14 cellular contexts compared by ENCODE assay signal in the genomic region with DNA sequence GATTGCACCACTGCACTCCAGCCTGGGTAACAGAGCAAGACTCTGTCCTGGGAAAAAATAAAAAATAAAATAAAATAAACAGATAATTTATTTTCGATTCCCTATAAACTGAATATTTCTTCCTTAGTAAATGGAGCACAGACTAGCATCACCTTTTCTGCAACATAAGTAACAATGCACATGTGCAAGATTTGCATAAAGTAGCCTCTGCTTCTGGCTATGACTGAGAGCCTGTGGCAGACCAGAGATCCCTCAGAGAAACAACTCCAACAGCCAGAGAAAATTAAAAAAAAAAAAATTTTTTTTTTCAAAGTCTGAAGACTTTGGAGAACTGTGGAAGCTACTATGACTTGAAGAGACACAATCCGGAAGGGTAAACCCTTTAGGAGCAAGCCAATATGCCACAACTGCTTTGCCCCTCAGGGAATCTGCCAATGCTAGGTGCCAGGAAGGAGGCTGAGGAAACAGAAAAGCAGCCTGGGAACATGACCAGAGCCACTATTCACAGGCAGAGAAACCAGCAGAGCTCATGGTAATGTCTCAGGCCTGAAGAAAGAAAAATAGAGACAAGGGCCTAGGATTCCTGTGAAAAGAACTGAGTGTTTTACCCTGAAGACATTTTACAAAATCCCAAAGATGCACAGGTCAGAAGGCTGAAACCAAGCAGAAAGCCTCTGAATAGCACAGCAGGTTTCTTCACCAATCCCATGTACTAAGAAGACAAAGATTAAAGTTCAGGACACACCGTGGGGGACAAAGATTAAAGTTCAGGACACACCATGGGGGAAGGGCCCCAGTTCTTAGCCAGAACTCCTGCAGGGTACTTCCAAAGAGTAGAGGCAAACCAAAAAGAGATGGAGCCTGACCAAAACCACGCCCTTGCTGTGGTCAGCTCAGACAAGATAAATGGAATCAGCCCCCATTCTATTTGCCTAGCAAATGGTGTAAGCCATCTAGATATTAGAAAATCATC. TPM values are rescaled to one million over a fixed set of nuclear protein-coding genes. Genes with fewer than 3 reads are reported as not detected.
A peak's percentile ranks its signal among the peaks of the same experiment; 100 is the strongest.
DNase-seq lines count a peak whose midpoint lies in the region; ATAC-seq, FAIRE-seq and TF ChIP-seq lines count a peak whose summit lies in the region.
"Had no signal": no experiment of that assay in that cellular context is flagged by ENCODE, and none has a peak within 500 bp of the region (broad histone marks: within the 10 kb centered on the region; RNA-seq: fewer than 3 reads in every experiment).

No MANE protein-coding gene starts in this region.

- H3K4me2 ChIP-seq in HepG2 (ENCODE audit: low read depth, low read length), result peak overlapping the region; percentile 35

- intact Hi-C loops in HepG2 (cut with micrococcal nuclease; ENCODE audit: unreplicated experiment), result no loop called here

- in situ Hi-C loops in HepG2 (cut with HindIII; ENCODE audit: extremely low pct_ligation_motif_present, low pct_unique_long_range_greater_than_20kb), result no loop called here

- no peaks in the 10 kb centered on the region for H3K9me3 Mint-ChIP-seq in T-helper 2 cell treated with Interferon-gamma antibody and Interleukin-4, amounts not matched to agents 5 μg/mL and 100 μg/mL, for 36 hours
- H3K9me3 Mint-ChIP-seq in WTC11, result no peaks in the 10 kb centered on the region
- H3K9me3 Mint-ChIP-seq: stimulated activated naive CD8-positive, alpha-beta T cell treated with anti-CD3 and anti-CD28 coated beads, Interleukin-15, Interleukin-2, amounts not matched to agents 100 ng/mL and 50 ng/mL, for 24 hours had no signal

- POLR2A ChIA-PET in WTC11 (lab: Charles Lee) (no interaction called here), HepG2 (lab: Yijun Ruan, JAX) (interaction anchor here (1.0 to 2.2 kb wide), 2 partner anchors 9 to 12 kb away, joined by 3 to 7 read pairs; no protein-coding TSS in a partner anchor)

- TF ChIP-seq EP300 in HepG2 (IDR thresholded peaks at IDR 0.05; ENCODE audit: low read depth in 2 of 2, low read length in 2 of 2) (peak in 1 of 2 experiments; percentile 74; a peak in 2 of 4 replicates), HepG2 (CRISPR knock-in tag; IDR thresholded peaks at IDR 0.05; ENCODE audit: borderline replicate concordance) (peak; percentile 35; the same call in 1 of the 2 replicates)

- peaks cover 5% of the 10 kb centered on the region; the same call in 1 of the 2 replicates for H4K20me1 ChIP-seq in HepG2 (ENCODE audit: insufficient read depth, low read length)

- peaks cover 27% of the 10 kb centered on the region for H3K4me1 Mint-ChIP-seq in T-helper 2 cell treated with Interferon-gamma antibody and Interleukin-4, amounts not matched to agents 5 μg/mL and 100 μg/mL, for 36 hours (ENCODE audit: low read depth)
- peaks cover 77% of the 10 kb centered on the region for H3K4me1 Mint-ChIP-seq in WTC11

- H3K4me1 ChIP-seq in HepG2 (ENCODE audit: insufficient read depth, low read length) (peaks cover 92% of the 10 kb centered on the region), thoracic aorta (ENCODE audit: control insufficient read depth in 1 of 2, low read depth in 2 of 2) (peaks cover 32 to 84% of the 10 kb centered on the region in 2 donors)

- no peak for TF ChIP-seq POLR2A in HepG2 (IDR thresholded peaks at IDR 0.05; ENCODE audit: insufficient read depth in 1 of 2, low read depth in 2 of 2, low read length in 2 of 2)

- FAIRE-seq in HepG2 (lab: Jason Lieb, UNC), result no peak

- H3K27me3 Mint-ChIP-seq in T-helper 2 cell treated with Interferon-gamma antibody and Interleukin-4, amounts not matched to agents 5 μg/mL and 100 μg/mL, for 36 hours (ENCODE audit: low read depth), result no peaks in the 10 kb centered on the region
- H3K27me3 Mint-ChIP-seq in WTC11 (ENCODE audit: low read depth), result no peaks in the 10 kb centered on the region
- H3K27me3 Mint-ChIP-seq: stimulated activated naive CD8-positive, alpha-beta T cell treated with anti-CD3 and anti-CD28 coated beads, Interleukin-15, Interleukin-2, amounts not matched to agents 100 ng/mL and 50 ng/mL, for 24 hours had no signal

- H3K27me3 ChIP-seq in HepG2 (ENCODE audit: control insufficient read depth in 1 of 2, insufficient read depth in 2 of 2, low read length in 2 of 2) (no peaks in the 10 kb centered on the region), thoracic aorta (replicated peaks; ENCODE audit: insufficient read depth) (no peaks in the 10 kb centered on the region)

- H3K27ac Mint-ChIP-seq in T-helper 2 cell treated with Interferon-gamma antibody and Interleukin-4, amounts not matched to agents 5 μg/mL and 100 μg/mL, for 36 hours, result peak overlapping the region; percentile 7
- H3K27ac Mint-ChIP-seq in WTC11, result peak overlapping the region; percentile 90
- H3K27ac Mint-ChIP-seq: stimulated activated naive CD8-positive, alpha-beta T cell treated with anti-CD3 and anti-CD28 coated beads, Interleukin-15, Interleukin-2, amounts not matched to agents 100 ng/mL and 50 ng/mL, for 24 hours had no signal

- peaks cover 2% of the 10 kb centered on the region for H3K36me3 Mint-ChIP-seq in T-helper 2 cell treated with Interferon-gamma antibody and Interleukin-4, amounts not matched to agents 5 μg/mL and 100 μg/mL, for 36 hours (ENCODE audit: low read depth)
- H3K36me3 Mint-ChIP-seq in WTC11, result no peaks in the 10 kb centered on the region

- no peak overlapping the region for H3K4me3 Mint-ChIP-seq in T-helper 2 cell treated with Interferon-gamma antibody and Interleukin-4, amounts not matched to agents 5 μg/mL and 100 μg/mL, for 36 hours
- H3K4me3 Mint-ChIP-seq in WTC11, result no peak overlapping the region
- H3K4me3 Mint-ChIP-seq: stimulated activated naive CD8-positive, alpha-beta T cell treated with anti-CD3 and anti-CD28 coated beads, Interleukin-15, Interleukin-2, amounts not matched to agents 100 ng/mL and 50 ng/mL, for 24 hours had no signal

- H3K9me3 ChIP-seq in HepG2 (ENCODE audit: low read length), result no peaks in the 10 kb centered on the region
- H3K9me3 ChIP-seq in thoracic aorta, result no peaks in the 10 kb centered on the region

- peaks cover 93% of the 10 kb centered on the region for H3K79me2 ChIP-seq in HepG2 (ENCODE audit: insufficient read depth, low read length)

- H3K4me3 ChIP-seq in HepG2 (replicated peaks in 1 of 3; ENCODE audit: insufficient read depth in 1 of 3, low read depth in 2 of 3, low read length in 3 of 3), result no peak overlapping the region
- no peak overlapping the region for H3K4me3 ChIP-seq in thoracic aorta

- H2AFZ ChIP-seq in HepG2 (ENCODE audit: low read length), result no peak overlapping the region

- H3K36me3 ChIP-seq in HepG2 (replicated peaks in 1 of 2; ENCODE audit: control insufficient read depth in 1 of 2, insufficient read depth in 2 of 2, low read length in 2 of 2) (peaks cover 0 to 8% of the 10 kb centered on the region in 2 experiments; a peak in 3 of 5 replicates), thoracic aorta (no peaks in the 10 kb centered on the region)

- ATAC-seq in WTC11, result peak; percentile 57
- ATAC-seq in HepG2, result no peak
- ATAC-seq in thoracic aorta (ENCODE audit: insufficient number of reproducible peaks, low FRiP score, low read depth), result no peak
- ATAC-seq in GM21737 (IDR thresholded peaks at IDR 0.05; ENCODE audit: unreplicated experiment), result no peak

- CTCF ChIA-PET in WTC11 (lab: Charles Lee) (interaction anchor here (0.5 to 1.5 kb wide), 2 partner anchors 57 to 125 kb away, joined by 3 read pairs; partner anchors contain the start of gene SLC9A8), HepG2 (lab: Yijun Ruan, JAX; ENCODE audit: low intra/inter-chr PET ratio, low total read pairs) (no interaction called here)

- TF ChIP-seq CTCF in WTC11 (IDR thresholded peaks at IDR 0.05) (no peak), HepG2 (CRISPR knock-in tag; IDR thresholded peaks at IDR 0.05) (no peak), thoracic aorta (IDR thresholded peaks at IDR 0.05) (no peak)

- no peak for TF ChIP-seq RAD21 in HepG2 (CRISPR knock-in tag; IDR thresholded peaks at IDR 0.05)

- H3K9ac ChIP-seq in HepG2 (ENCODE audit: insufficient read depth, low read depth, low read length), result peak overlapping the region; percentile 11; the same call in 1 of the 2 replicates

- DNase-seq in T-helper 2 cell treated with Interferon-gamma antibody and Interleukin-4, amounts not matched to agents 5 μg/mL and 100 μg/mL, for 36 hours (ENCODE audit: low spot score), result no peak
- DNase-seq in T-helper 2 cell, result no peak
- DNase-seq in WTC11 (ENCODE audit: low spot score), result no peak
- DNase-seq in HepG2 (ENCODE audit: low spot score), result no peak
- no peak for DNase-seq in thoracic aorta (ENCODE audit: low spot score)
- no peak for DNase-seq in D341Med (ENCODE audit: low spot score)
- no peak for DNase-seq in NCI-H1417 (lab: John Stamatoyannopoulos, UW)
- DNase-seq: activated CD4-positive, CD25-positive, alpha-beta regulatory T cell; activated naive CD4-positive, alpha-beta T cell; GDM1; NCI-H1930 had no signal

- WGBS in HepG2 (ENCODE audit: low lambda C conversion rate), result 66% methylated on average over 4 of the region's 4 CpGs

- H3K27ac ChIP-seq in HepG2 (ENCODE audit: extremely low read length, insufficient read depth, low read length) (peak overlapping the region; percentile 54), thoracic aorta (peak overlapping the region; percentile 46 to 64)
- H3K27ac ChIP-seq: 22Rv1 had no signal

- no TSS peak for BruUV-seq in HepG2 (replicated peaks; lab: Mats Ljungman, UMichigan)

RNA-seq across cellular contexts. Expression of gene B4GALT5, which starts 25.8 kb away (rescaled TPM):
- total RNA-seq in WTC11 (2021) (62.4 to 71.5 TPM (median 69.4 TPM) in 3 replicates), HepG2 (2016; rRNA removed; fragmentation: Illumina TruSeq; extraction: Trizol) (26.7 and 30.9 TPM in 2 replicates), thoracic aorta (10 to 100 TPM; 15.7 to 45.3 TPM)
- total RNA-seq in HepG2 (2016; cell fraction: cytosol; rRNA removed; fragmentation: Illumina TruSeq; extraction: Trizol; ENCODE audit: low read depth), result 8.0 and 8.5 TPM in 2 replicates
- total RNA-seq in HepG2 (2016; cell fraction: insoluble cytoplasmic fraction; rRNA removed; fragmentation: Illumina TruSeq; extraction: Trizol), result 22.9 and 29.9 TPM in 2 replicates
- 33.9 and 36.1 TPM in 2 replicates for total RNA-seq in HepG2 (2016; cell fraction: membrane; rRNA removed; fragmentation: Illumina TruSeq; extraction: Trizol)
- 27.2 and 29.5 TPM in 2 replicates for total RNA-seq in HepG2 (2016; cell fraction: nucleus; rRNA removed; fragmentation: Illumina TruSeq; extraction: Trizol)
- polyA plus RNA-seq in HepG2 (2011; rRNA removed), result 27.3 and 29.3 TPM in 2 replicates
- polyA plus RNA-seq in HepG2 (2011; cell fraction: cytosol; rRNA removed), result 18.3 and 27.5 TPM in 2 replicates
- 11.9 and 15.8 TPM in 2 replicates for polyA plus RNA-seq in HepG2 (2011; cell fraction: nucleus; rRNA removed)
- polyA plus RNA-seq in HepG2 (2012), result 18.1 and 19.7 TPM in 2 replicates
- 5.4 and 5.7 TPM in 2 replicates for polyA plus RNA-seq in HepG2 (2016; cell fraction: cytosol; fragmentation: Illumina TruSeq; extraction: Trizol; ENCODE audit: low read depth)
- 22.6 and 24.2 TPM in 2 replicates for polyA plus RNA-seq in HepG2 (2016; cell fraction: insoluble cytoplasmic fraction; fragmentation: Illumina TruSeq; extraction: Trizol; ENCODE audit: low read depth)
- 22.9 and 23.5 TPM in 2 replicates for polyA plus RNA-seq in HepG2 (2016; cell fraction: membrane; fragmentation: Illumina TruSeq; extraction: Trizol; ENCODE audit: low read depth)
- polyA plus RNA-seq in HepG2 (2016; cell fraction: nucleus; fragmentation: Illumina TruSeq; extraction: Trizol; ENCODE audit: insufficient read depth, low read depth), result 42.1 and 46.2 TPM in 2 replicates
- 38.2 and 60.8 TPM in 2 replicates for polyA minus RNA-seq in HepG2 (2011; rRNA and poly(A)+ RNA removed; ENCODE audit: low replicate concordance)
- 22.1 and 24.1 TPM in 2 replicates for polyA minus RNA-seq in HepG2 (2011; cell fraction: cytosol; rRNA and poly(A)+ RNA removed)
- polyA minus RNA-seq in HepG2 (2011; cell fraction: nucleus; rRNA and poly(A)+ RNA removed), result 13.5 and 18.5 TPM in 2 replicates
